Comparison of ENCODE assay signal across 21 cellular contexts in the genomic region with DNA sequence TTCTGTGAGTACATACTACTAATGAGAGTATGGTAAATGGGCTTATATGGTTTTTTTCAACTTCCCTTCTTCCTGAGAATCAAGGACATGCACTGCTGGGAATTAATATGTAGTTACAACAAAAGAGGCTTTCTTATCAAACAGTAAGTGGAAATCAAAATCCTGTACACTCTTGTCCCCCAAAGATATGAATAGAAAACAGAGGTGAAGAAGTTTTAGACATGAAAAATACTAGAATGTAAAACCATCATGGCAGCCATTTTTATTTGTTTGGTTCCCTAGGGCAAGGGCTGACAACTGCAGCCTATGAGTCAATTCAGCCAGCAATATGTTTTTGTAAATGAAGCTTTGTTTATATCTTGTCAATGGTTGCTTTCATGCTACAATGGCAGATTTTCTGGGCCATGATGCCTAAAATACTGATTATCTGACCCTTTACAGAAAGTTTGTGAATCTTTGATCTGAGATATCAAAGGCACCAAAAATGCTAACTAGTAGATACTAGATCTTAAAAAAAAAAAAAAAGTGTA.
"Had no signal": no experiment of that assay in that cellular context is flagged by ENCODE, and none has a peak within 500 bp of the region (broad histone marks: within the 10 kb centered on the region; RNA-seq: fewer than 3 reads in every experiment).

No MANE protein-coding gene starts in this region.

- H3K27ac Mint-ChIP-seq: activated B cell treated with CpG ODN at 0.5 μM for 24 hours; activated CD4-positive, alpha-beta memory T cell treated with anti-CD3 and anti-CD28 coated beads, Interleukin-2, amount 10 ng/mL, durations not matched to agents 7 days and 5 days; activated CD8-positive, alpha-beta memory T cell treated with anti-CD3 and anti-CD28 coated beads, Interleukin-2, amount 10 ng/mL, durations not matched to agents 7 days and 5 days; activated naive CD8-positive, alpha-beta T cell treated with anti-CD3 and anti-CD28 coated beads for 36 hours; effector memory CD8-positive, alpha-beta T cell; naive thymus-derived CD4-positive, alpha-beta T cell; stimulated activated effector memory CD8-positive, alpha-beta T cell treated with anti-CD3 and anti-CD28 coated beads, Interleukin-12 subunit alpha, Interleukin-12 subunit beta, amount 100 ng/mL, for 72 hours; T-helper 2 cell treated with Interferon-gamma antibody and Interleukin-4, amounts not matched to agents 5 μg/mL and 100 μg/mL, for 36 hours had no signal

- H3K27ac ChIP-seq: ovary, thoracic aorta, upper lobe of left lung had no signal

- ATAC-seq: activated CD8-positive, alpha-beta memory T cell treated with anti-CD3 and anti-CD28 coated beads, Interleukin-2, amount 10 ng/mL, durations not matched to agents 7 days and 5 days; effector memory CD8-positive, alpha-beta T cell; left lobe of liver; mucosa of descending colon; naive thymus-derived CD4-positive, alpha-beta T cell; sciatic nerve; stimulated activated effector memory CD8-positive, alpha-beta T cell treated with anti-CD3 and anti-CD28 coated beads, Interleukin-12 subunit alpha, Interleukin-12 subunit beta, amount 100 ng/mL, for 72 hours had no signal

- H3K4me3 ChIP-seq: lung, mucosa of descending colon, ovary, thoracic aorta, upper lobe of left lung had no signal

- H3K4me1 Mint-ChIP-seq: activated B cell treated with CpG ODN at 0.5 μM for 24 hours; activated CD4-positive, alpha-beta memory T cell treated with anti-CD3 and anti-CD28 coated beads, Interleukin-2, amount 10 ng/mL, durations not matched to agents 7 days and 5 days; activated CD8-positive, alpha-beta memory T cell treated with anti-CD3 and anti-CD28 coated beads, Interleukin-2, amount 10 ng/mL, durations not matched to agents 7 days and 5 days; activated naive CD8-positive, alpha-beta T cell treated with anti-CD3 and anti-CD28 coated beads for 36 hours; naive thymus-derived CD4-positive, alpha-beta T cell; stimulated activated effector memory CD8-positive, alpha-beta T cell treated with anti-CD3 and anti-CD28 coated beads, Interleukin-12 subunit alpha, Interleukin-12 subunit beta, amount 100 ng/mL, for 72 hours had no signal

- H3K27me3 Mint-ChIP-seq: activated B cell treated with CpG ODN at 0.5 μM for 24 hours; activated CD4-positive, alpha-beta memory T cell treated with anti-CD3 and anti-CD28 coated beads, Interleukin-2, amount 10 ng/mL, durations not matched to agents 7 days and 5 days; activated CD8-positive, alpha-beta memory T cell treated with anti-CD3 and anti-CD28 coated beads, Interleukin-2, amount 10 ng/mL, durations not matched to agents 7 days and 5 days; activated naive CD8-positive, alpha-beta T cell treated with anti-CD3 and anti-CD28 coated beads for 36 hours; effector memory CD8-positive, alpha-beta T cell had no signal

- H3K9me3 ChIP-seq: mucosa of descending colon, ovary, thoracic aorta, upper lobe of left lung had no signal

- H3K4me1 ChIP-seq: upper lobe of left lung had no signal

- H3K27me3 ChIP-seq: ovary, upper lobe of left lung had no signal

- DNase-seq: activated B cell treated with CpG ODN at 0.5 μM for 24 hours; activated CD4-positive, alpha-beta memory T cell treated with anti-CD3 and anti-CD28 coated beads, Interleukin-2, amount 10 ng/mL, durations not matched to agents 7 days and 5 days; activated CD4-positive, alpha-beta T cell treated with anti-CD3 and anti-CD28 coated beads for 48 hours; activated CD8-positive, alpha-beta memory T cell treated with anti-CD3 and anti-CD28 coated beads, Interleukin-2, amount 10 ng/mL, durations not matched to agents 7 days and 5 days; activated naive CD4-positive, alpha-beta T cell; activated naive CD8-positive, alpha-beta T cell treated with anti-CD3 and anti-CD28 coated beads for 36 hours; amygdala; dermis blood vessel endothelial cell; effector memory CD8-positive, alpha-beta T cell; hippocampal formation; mucosa of descending colon; naive thymus-derived CD4-positive, alpha-beta T cell; ovary; stimulated activated CD4-positive, alpha-beta T cell treated with anti-CD3 and anti-CD28 coated beads, Interleukin-4, amount 100 ng/mL, for 24 hours; upper lobe of left lung had no signal

- H3K36me3 ChIP-seq: ovary, thoracic aorta, upper lobe of left lung had no signal

- H3K4me3 Mint-ChIP-seq: activated B cell treated with CpG ODN at 0.5 μM for 24 hours; activated CD4-positive, alpha-beta memory T cell treated with anti-CD3 and anti-CD28 coated beads, Interleukin-2, amount 10 ng/mL, durations not matched to agents 7 days and 5 days; activated CD8-positive, alpha-beta memory T cell treated with anti-CD3 and anti-CD28 coated beads, Interleukin-2, amount 10 ng/mL, durations not matched to agents 7 days and 5 days; activated naive CD8-positive, alpha-beta T cell treated with anti-CD3 and anti-CD28 coated beads for 36 hours; effector memory CD8-positive, alpha-beta T cell; naive thymus-derived CD4-positive, alpha-beta T cell; stimulated activated effector memory CD8-positive, alpha-beta T cell treated with anti-CD3 and anti-CD28 coated beads, Interleukin-12 subunit alpha, Interleukin-12 subunit beta, amount 100 ng/mL, for 72 hours; T-helper 2 cell treated with Interferon-gamma antibody and Interleukin-4, amounts not matched to agents 5 μg/mL and 100 μg/mL, for 36 hours had no signal

- H3K36me3 Mint-ChIP-seq: activated CD8-positive, alpha-beta memory T cell treated with anti-CD3 and anti-CD28 coated beads, Interleukin-2, amount 10 ng/mL, durations not matched to agents 7 days and 5 days; activated naive CD8-positive, alpha-beta T cell treated with anti-CD3 and anti-CD28 coated beads for 36 hours; naive thymus-derived CD4-positive, alpha-beta T cell; stimulated activated effector memory CD8-positive, alpha-beta T cell treated with anti-CD3 and anti-CD28 coated beads, Interleukin-12 subunit alpha, Interleukin-12 subunit beta, amount 100 ng/mL, for 72 hours had no signal

- H3K9me3 Mint-ChIP-seq: activated B cell treated with CpG ODN at 0.5 μM for 24 hours; activated CD4-positive, alpha-beta memory T cell treated with anti-CD3 and anti-CD28 coated beads, Interleukin-2, amount 10 ng/mL, durations not matched to agents 7 days and 5 days; activated naive CD8-positive, alpha-beta T cell treated with anti-CD3 and anti-CD28 coated beads for 36 hours; naive thymus-derived CD4-positive, alpha-beta T cell; T-helper 2 cell treated with Interferon-gamma antibody and Interleukin-4, amounts not matched to agents 5 μg/mL and 100 μg/mL, for 36 hours had no signal
